11 cellular contexts compared by ENCODE assay signal in the genomic region with DNA sequence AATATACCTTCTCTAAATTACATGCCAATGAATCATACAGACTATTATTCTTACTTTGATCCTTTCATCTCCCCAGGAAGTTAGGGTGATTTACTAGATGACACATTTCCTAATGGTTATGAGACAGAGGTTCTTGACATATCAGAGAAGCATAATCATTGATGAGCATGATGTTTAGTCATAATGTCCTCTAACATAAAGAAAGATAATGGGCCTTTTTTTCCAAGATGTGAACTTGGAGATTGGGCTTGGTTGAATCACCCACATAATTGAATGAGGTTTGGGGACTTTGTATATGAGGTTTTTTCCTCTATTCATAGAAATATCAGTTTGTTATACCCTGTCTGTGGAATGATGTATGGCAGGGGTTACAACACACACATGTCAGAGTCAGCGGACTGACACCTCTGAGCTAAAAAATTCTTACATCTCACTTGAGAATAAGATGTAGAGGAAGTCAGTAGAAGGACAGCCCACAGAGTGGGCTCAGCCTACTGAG.
A peak's percentile ranks its signal among the peaks of the same experiment; 100 is the strongest.
DNase-seq lines count a peak whose midpoint lies in the region; ATAC-seq and TF ChIP-seq lines count a peak whose summit lies in the region.
"Had no signal": no experiment of that assay in that cellular context is flagged by ENCODE, and none has a peak within 500 bp of the region (broad histone marks: within the 10 kb centered on the region; RNA-seq: fewer than 3 reads in every experiment).

No MANE protein-coding gene starts in this region.

- DNase-seq in A172 (ENCODE audit: low spot score) (peak; percentile 98), GM23248 (peak; percentile 87), SK-N-SH (no peak), fibroblast of mammary gland (ENCODE audit: low read depth) (peak; percentile 96), NCI-H446 (lab: John Stamatoyannopoulos, UW) (no peak), DMS79 treated with DMSO at 0.1 percent for 48 hours (lab: John Stamatoyannopoulos, UW) (no peak)

- POLR2A ChIA-PET in SK-N-SH (lab: Yijun Ruan, JAX), result no interaction called here

- H3K79me2 ChIP-seq in GM23248 (ENCODE audit: insufficient read depth) (no peaks in the 10 kb centered on the region), SK-N-SH (ENCODE audit: insufficient read depth) (peaks cover 77% of the 10 kb centered on the region)

- H3K9me2 ChIP-seq in GM23248 (ENCODE audit: insufficient read depth), result no peaks in the 10 kb centered on the region
- no peaks in the 10 kb centered on the region for H3K9me2 ChIP-seq in SK-N-SH

- H3K4me1 ChIP-seq in GM23248 (ENCODE audit: insufficient read depth) (peaks cover 61% of the 10 kb centered on the region), SK-N-SH (ENCODE audit: control insufficient read depth in 1 of 2, insufficient read depth in 2 of 2, low read depth in 1 of 2, low read length in 1 of 2) (peaks cover 20 to 43% of the 10 kb centered on the region in 2 experiments), gastroesophageal sphincter (no peaks in the 10 kb centered on the region)
- H3K4me1 ChIP-seq: esophagus muscularis mucosa had no signal

- H3K4me3 ChIP-seq in GM23248, result peak overlapping the region; percentile 25
- no peak overlapping the region for H3K4me3 ChIP-seq in SK-N-SH (ENCODE audit: low read depth in 2 of 2, low read length in 1 of 2)
- no peak overlapping the region for H3K4me3 ChIP-seq in fibroblast of mammary gland (ENCODE audit: control insufficient read depth, low read depth, low read length)
- no peak overlapping the region for H3K4me3 ChIP-seq in gastroesophageal sphincter
- H3K4me3 ChIP-seq: esophagus muscularis mucosa had no signal

- no peak for TF ChIP-seq CTCF in SK-N-SH (IDR thresholded peaks at IDR 0.05)
- no peak for TF ChIP-seq CTCF in fibroblast of mammary gland (conservative IDR thresholded peaks at IDR 0.05; ENCODE audit: control insufficient read depth, insufficient read depth, low read depth, low read length)
- TF ChIP-seq CTCF in gastroesophageal sphincter (IDR thresholded peaks at IDR 0.05), result no peak

- no peak for TF ChIP-seq RAD21 in SK-N-SH (IDR thresholded peaks at IDR 0.05; ENCODE audit: low read length)

- in situ Hi-C loops in GM23248 (cut with MboI), result no loop called here

- H3K27ac ChIP-seq in GM23248 (peak overlapping the region; percentile 81), SK-N-SH (ENCODE audit: low read depth in 2 of 2, low read length in 1 of 2) (peak overlapping the region; percentile 47 to 100; a peak in 3 of 4 replicates), gastroesophageal sphincter (no peak overlapping the region)
- H3K27ac ChIP-seq: C4-2B, esophagus muscularis mucosa had no signal

- no peak for TF ChIP-seq POLR2A in gastroesophageal sphincter (IDR thresholded peaks at IDR 0.05)

- WGBS in GM23248 (ENCODE audit: low coverage in 1 of 2, low lambda C conversion rate in 2 of 2, missing lambda C conversion rate in 2 of 2), 2 experiments, result 0% methylated on average over 1 of the region's 1 CpG
- 14% methylated on average over 1 of the region's 1 CpG for WGBS in SK-N-SH (ENCODE audit: low lambda C conversion rate)
- 100% methylated on average over 1 of the region's 1 CpG for WGBS in gastroesophageal sphincter (ENCODE audit: low coverage in 1 of 2), 2 donors

- ATAC-seq in gastroesophageal sphincter (no peak), GM18870 (IDR thresholded peaks at IDR 0.05; ENCODE audit: unreplicated experiment) (no peak)
- ATAC-seq: WTC11 had no signal

- H3K36me3 ChIP-seq in GM23248 (ENCODE audit: low read depth) (no peaks in the 10 kb centered on the region), SK-N-SH (replicated peaks in 1 of 2; ENCODE audit: control insufficient read depth in 1 of 2, insufficient read depth in 2 of 2, low read length in 1 of 2) (peaks cover 0 to 3% of the 10 kb centered on the region in 2 experiments), gastroesophageal sphincter (no peaks in the 10 kb centered on the region)
- H3K36me3 ChIP-seq: esophagus muscularis mucosa had no signal

- peak overlapping the region; percentile 45 for H3K9ac ChIP-seq in GM23248
- H3K9ac ChIP-seq in SK-N-SH, result peak overlapping the region; percentile 70

- H3K4me2 ChIP-seq in GM23248 (ENCODE audit: unreplicated experiment), result peak overlapping the region; percentile 61
- H3K4me2 ChIP-seq in SK-N-SH, result peak overlapping the region; percentile 60

- H3K27me3 ChIP-seq in GM23248 (replicated peaks; ENCODE audit: insufficient read depth) (no peaks in the 10 kb centered on the region), SK-N-SH (ENCODE audit: insufficient read depth) (no peaks in the 10 kb centered on the region), gastroesophageal sphincter (no peaks in the 10 kb centered on the region)
- H3K27me3 ChIP-seq: esophagus muscularis mucosa had no signal

- CTCF ChIA-PET in SK-N-SH (lab: Yijun Ruan, JAX), result interaction anchor here (1.2 kb wide), 1 partner anchor 23 kb away, joined by 4 read pairs; no protein-coding TSS in a partner anchor

- H3K9me3 ChIP-seq in GM23248 (ENCODE audit: low read depth) (no peaks in the 10 kb centered on the region), SK-N-SH (no peaks in the 10 kb centered on the region), gastroesophageal sphincter (no peaks in the 10 kb centered on the region)
- H3K9me3 ChIP-seq: esophagus muscularis mucosa had no signal

- TF ChIP-seq EP300 in SK-N-SH (IDR thresholded peaks at IDR 0.05; ENCODE audit: borderline replicate concordance in 1 of 2, low read depth in 1 of 2, low read length in 1 of 2) (peak; percentile 61 to 99), gastroesophageal sphincter (IDR thresholded peaks at IDR 0.05) (no peak)

- H3F3A ChIP-seq in GM23248 (ENCODE audit: insufficient read depth), result peaks cover 40% of the 10 kb centered on the region
- H3F3A ChIP-seq in SK-N-SH (replicated peaks; ENCODE audit: insufficient read depth), result peaks cover 48% of the 10 kb centered on the region

- no peak overlapping the region for H2AFZ ChIP-seq in GM23248
- no peak overlapping the region for H2AFZ ChIP-seq in SK-N-SH (ENCODE audit: low read depth)

- H4K20me1 ChIP-seq in GM23248 (ENCODE audit: insufficient read depth), result no peaks in the 10 kb centered on the region
- H4K20me1 ChIP-seq in SK-N-SH (ENCODE audit: insufficient read depth), result no peaks in the 10 kb centered on the region

TF ChIP-seq in SK-N-SH, 30 proteins besides CTCF, POLR2A, EP300 and RAD21 (continues in another document):
- peak; percentile 88; the same call in 1 of the 2 replicates for TF ChIP-seq ZBTB33 (IDR thresholded peaks at IDR 0.05; ENCODE audit: borderline replicate concordance, low read depth)
- TF ChIP-seq, protein P1, sequence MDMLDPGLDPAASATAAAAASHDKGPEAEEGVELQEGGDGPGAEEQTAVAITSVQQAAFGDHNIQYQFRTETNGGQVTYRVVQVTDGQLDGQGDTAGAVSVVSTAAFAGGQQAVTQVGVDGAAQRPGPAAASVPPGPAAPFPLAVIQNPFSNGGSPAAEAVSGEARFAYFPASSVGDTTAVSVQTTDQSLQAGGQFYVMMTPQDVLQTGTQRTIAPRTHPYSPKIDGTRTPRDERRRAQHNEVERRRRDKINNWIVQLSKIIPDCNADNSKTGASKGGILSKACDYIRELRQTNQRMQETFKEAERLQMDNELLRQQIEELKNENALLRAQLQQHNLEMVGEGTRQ (IDR thresholded peaks at IDR 0.05; ENCODE audit: borderline replicate concordance, low read depth, low read length), result no peak
- TF ChIP-seq GABPA (IDR thresholded peaks at IDR 0.05; ENCODE audit: low read depth), result no peak
- peak; percentile 88 for TF ChIP-seq NFIC (IDR thresholded peaks at IDR 0.05; ENCODE audit: borderline replicate concordance)
- peak; percentile 99 for TF ChIP-seq FOSL2 (IDR thresholded peaks at IDR 0.05; ENCODE audit: borderline replicate concordance, low read depth)
- peak; percentile 93 for TF ChIP-seq PBX3 (IDR thresholded peaks at IDR 0.05)
- TF ChIP-seq GATA2 (CRISPR knock-in tag; IDR thresholded peaks at IDR 0.05), result no peak
- no peak for TF ChIP-seq RCOR1 (IDR thresholded peaks at IDR 0.05; ENCODE audit: low read length)
- 0 out of 2 replicates have a peak, but pooled peaks have one; percentile 11 for TF ChIP-seq SIN3A (IDR thresholded peaks at IDR 0.05; ENCODE audit: borderline replicate concordance, low read depth, low read length)
- TF ChIP-seq TEAD4 (IDR thresholded peaks at IDR 0.05; ENCODE audit: borderline replicate concordance, insufficient read depth), result peak; percentile 99
- peak; percentile 99 for TF ChIP-seq JUND (IDR thresholded peaks at IDR 0.05)
- TF ChIP-seq RFX5 (IDR thresholded peaks at IDR 0.05; ENCODE audit: low read length), result no peak
- TF ChIP-seq TAF1 (IDR thresholded peaks at IDR 0.05; ENCODE audit: borderline replicate concordance, low read depth, low read length), result no peak
- no peak for TF ChIP-seq CHD2 (IDR thresholded peaks at IDR 0.05; ENCODE audit: low read length, partially characterized antibody)
- peak; percentile 84; the same call in 1 of the 2 replicates for TF ChIP-seq POLR2AphosphoS5 (IDR thresholded peaks at IDR 0.05; ENCODE audit: low read depth, low read length)

Comparison
In these comparisons a context has a peak if more than half of its experiments do, and no peak if none do; other contexts are left out.
1. DNase-seq: peak in A172 (single experiment), GM23248 (single experiment) and fibroblast of mammary gland (single experiment); none in SK-N-SH (single experiment), NCI-H446 (0 of 2) and DMS79 treated with DMSO at 0.1 percent for 48 hours (single experiment).
2. H3K27ac ChIP-seq: peak in GM23248 (single experiment) and SK-N-SH (2 of 2); none in gastroesophageal sphincter (0 of 4).